22 cellular contexts compared by ENCODE assay signal in genomic region chr5:1073239-1074102, GRCh38. TPM values are rescaled to one million over a fixed set of nuclear protein-coding genes. Genes with fewer than 3 reads are reported as not detected.
DNase-seq lines count a peak whose midpoint lies in the region; ATAC-seq and TF ChIP-seq lines count a peak whose summit lies in the region.
"Had no signal": no experiment of that assay in that cellular context is flagged by ENCODE, and none has a peak within 500 bp of the region (broad histone marks: within the 10 kb centered on the region; RNA-seq: fewer than 3 reads in every experiment).

No MANE protein-coding gene starts in this region.

- H3K27ac Mint-ChIP-seq in activated naive CD4-positive, alpha-beta T cell treated with anti-CD3 and anti-CD28 coated beads, Interleukin-2, amount 10 ng/mL, durations not matched to agents 7 days and 5 days = peak overlapping the region; percentile 82
- peak overlapping the region in 1 of 2 donors; percentile 80 for H3K27ac Mint-ChIP-seq in activated naive CD4-positive, alpha-beta T cell treated with anti-CD3 and anti-CD28 coated beads, Interleukin-2, amount 50 U/mL, for 72 hours
- H3K27ac Mint-ChIP-seq in central memory CD8-positive, alpha-beta T cell (ENCODE audit: low read depth) = peak overlapping the region; percentile 38
- peak overlapping the region; percentile 89 for H3K27ac Mint-ChIP-seq in progenitor cell of endocrine pancreas
- H3K27ac Mint-ChIP-seq in CD4-positive, alpha-beta memory T cell = no peak overlapping the region
- H3K27ac Mint-ChIP-seq: CD4-positive, CD25-positive, alpha-beta regulatory T cell; nephron progenitor cell; stimulated activated naive CD8-positive, alpha-beta T cell treated with anti-CD3 and anti-CD28 coated beads, Interleukin-15, Interleukin-2, amounts not matched to agents 100 ng/mL and 50 ng/mL, for 24 hours had no signal

- H3K9me3 ChIP-seq in uterus = no peaks in the 10 kb centered on the region
- no peaks in the 10 kb centered on the region for H3K9me3 ChIP-seq in CD4-positive, alpha-beta memory T cell (ENCODE audit: control insufficient read depth in 1 of 2, low read length in 2 of 2)
- H3K9me3 ChIP-seq: body of pancreas, prostate gland, SJCRH30, transverse colon had no signal

- H3K4me1 Mint-ChIP-seq in activated naive CD4-positive, alpha-beta T cell treated with anti-CD3 and anti-CD28 coated beads, Interleukin-2, amount 10 ng/mL, durations not matched to agents 7 days and 5 days = no peaks in the 10 kb centered on the region
- H3K4me1 Mint-ChIP-seq in central memory CD8-positive, alpha-beta T cell = no peaks in the 10 kb centered on the region
- no peaks in the 10 kb centered on the region for H3K4me1 Mint-ChIP-seq in progenitor cell of endocrine pancreas (ENCODE audit: low read depth)
- peaks cover 0 to 4% (median 0%) of the 10 kb centered on the region in 4 donors for H3K4me1 Mint-ChIP-seq in CD4-positive, alpha-beta memory T cell
- H3K4me1 Mint-ChIP-seq: CD4-positive, CD25-positive, alpha-beta regulatory T cell; nephron progenitor cell had no signal

- TF ChIP-seq CTCF in progenitor cell of endocrine pancreas (IDR thresholded peaks at IDR 0.05; ENCODE audit: unreplicated experiment) (no peak), uterus (IDR thresholded peaks at IDR 0.05) (no peak), GM13977 (IDR thresholded peaks at IDR 0.05; ENCODE audit: extremely low read depth, insufficient read depth, missing control alignments) (no peak)

- no peak for TF ChIP-seq POLR2A in uterus (IDR thresholded peaks at IDR 0.05)

- no peak for ATAC-seq in activated naive CD4-positive, alpha-beta T cell treated with anti-CD3 and anti-CD28 coated beads, Interleukin-2, amount 50 U/mL, for 72 hours
- ATAC-seq in central memory CD8-positive, alpha-beta T cell (replicated peaks; ENCODE audit: extremely low read depth, poor library complexity, severe bottlenecking) = no peak
- ATAC-seq: activated T-cell treated with anti-CD3 and anti-CD28 coated beads, Interleukin-2, amount 50 U/mL, for 4 hours; body of pancreas; Panc1 had no signal

- H3K4me3 Mint-ChIP-seq in activated naive CD4-positive, alpha-beta T cell treated with anti-CD3 and anti-CD28 coated beads, Interleukin-2, amount 10 ng/mL, durations not matched to agents 7 days and 5 days = no peak overlapping the region
- H3K4me3 Mint-ChIP-seq in central memory CD8-positive, alpha-beta T cell = no peak overlapping the region
- no peak overlapping the region for H3K4me3 Mint-ChIP-seq in progenitor cell of endocrine pancreas (ENCODE audit: low read depth)
- H3K4me3 Mint-ChIP-seq in CD4-positive, alpha-beta memory T cell = peak overlapping the region in 1 of 8 donors; percentile 66
- H3K4me3 Mint-ChIP-seq: activated T-cell treated with anti-CD3 and anti-CD28 coated beads, Interleukin-2, amount 50 U/mL, for 4 hours; CD4-positive, CD25-positive, alpha-beta regulatory T cell; nephron progenitor cell; stimulated activated naive CD8-positive, alpha-beta T cell treated with anti-CD3 and anti-CD28 coated beads, Interleukin-15, Interleukin-2, amounts not matched to agents 100 ng/mL and 50 ng/mL, for 24 hours had no signal

- no peaks in the 10 kb centered on the region for H3K27me3 Mint-ChIP-seq in activated naive CD4-positive, alpha-beta T cell treated with anti-CD3 and anti-CD28 coated beads, Interleukin-2, amount 10 ng/mL, durations not matched to agents 7 days and 5 days
- H3K27me3 Mint-ChIP-seq in central memory CD8-positive, alpha-beta T cell = no peaks in the 10 kb centered on the region
- no peaks in the 10 kb centered on the region for H3K27me3 Mint-ChIP-seq in progenitor cell of endocrine pancreas
- no peaks in the 10 kb centered on the region for H3K27me3 Mint-ChIP-seq in CD4-positive, alpha-beta memory T cell
- H3K27me3 Mint-ChIP-seq: CD4-positive, CD25-positive, alpha-beta regulatory T cell; stimulated activated naive CD8-positive, alpha-beta T cell treated with anti-CD3 and anti-CD28 coated beads, Interleukin-15, Interleukin-2, amounts not matched to agents 100 ng/mL and 50 ng/mL, for 24 hours had no signal

- intact Hi-C loops in uterus (cut with DNase I; ENCODE audit: low total_unique reads) = no loop called here
- intact Hi-C loops in CD4-positive, alpha-beta memory T cell (cut with micrococcal nuclease) = no loop called here

- in situ Hi-C loops in GM13977 (cut with MboI; ENCODE audit: low pct_unique_long_range_greater_than_20kb, low sequenced_read_pairs, unreplicated experiment) = no loop called here

- CTCF ChIA-PET in activated naive CD4-positive, alpha-beta T cell treated with anti-CD3 and anti-CD28 coated beads, Interleukin-2, amount 10 ng/mL, durations not matched to agents 7 days and 5 days (lab: Charles Lee) = no interaction called here
- CTCF ChIA-PET in CD4-positive, alpha-beta memory T cell (lab: Charles Lee; ENCODE audit: partially characterized antibody) = no interaction called here

- H3K36me3 Mint-ChIP-seq in activated naive CD4-positive, alpha-beta T cell treated with anti-CD3 and anti-CD28 coated beads, Interleukin-2, amount 10 ng/mL, durations not matched to agents 7 days and 5 days = peaks cover 15% of the 10 kb centered on the region
- no peaks in the 10 kb centered on the region for H3K36me3 Mint-ChIP-seq in activated naive CD4-positive, alpha-beta T cell treated with anti-CD3 and anti-CD28 coated beads, Interleukin-2, amount 50 U/mL, for 72 hours
- peaks cover 12% of the 10 kb centered on the region for H3K36me3 Mint-ChIP-seq in central memory CD8-positive, alpha-beta T cell (ENCODE audit: insufficient read depth)
- peaks cover 2% of the 10 kb centered on the region for H3K36me3 Mint-ChIP-seq in progenitor cell of endocrine pancreas (ENCODE audit: insufficient read depth)
- peaks cover 8 to 9% of the 10 kb centered on the region in 2 donors for H3K36me3 Mint-ChIP-seq in CD4-positive, alpha-beta memory T cell

- no peak overlapping the region for H3K27ac ChIP-seq in uterus
- no peak overlapping the region for H3K27ac ChIP-seq in CD4-positive, alpha-beta memory T cell (ENCODE audit: low read depth, low read length)
- H3K27ac ChIP-seq: body of pancreas, prostate gland, SJCRH30, transverse colon had no signal

- H3K9me3 Mint-ChIP-seq in activated naive CD4-positive, alpha-beta T cell treated with anti-CD3 and anti-CD28 coated beads, Interleukin-2, amount 10 ng/mL, durations not matched to agents 7 days and 5 days = no peaks in the 10 kb centered on the region
- no peaks in the 10 kb centered on the region for H3K9me3 Mint-ChIP-seq in activated naive CD4-positive, alpha-beta T cell treated with anti-CD3 and anti-CD28 coated beads, Interleukin-2, amount 50 U/mL, for 72 hours
- no peaks in the 10 kb centered on the region for H3K9me3 Mint-ChIP-seq in central memory CD8-positive, alpha-beta T cell
- H3K9me3 Mint-ChIP-seq in progenitor cell of endocrine pancreas (ENCODE audit: low read depth) = no peaks in the 10 kb centered on the region
- no peaks in the 10 kb centered on the region for H3K9me3 Mint-ChIP-seq in CD4-positive, alpha-beta memory T cell
- H3K9me3 Mint-ChIP-seq: activated T-cell treated with anti-CD3 and anti-CD28 coated beads, Interleukin-2, amount 50 U/mL, for 4 hours; CD4-positive, CD25-positive, alpha-beta regulatory T cell; nephron progenitor cell; stimulated activated naive CD8-positive, alpha-beta T cell treated with anti-CD3 and anti-CD28 coated beads, Interleukin-15, Interleukin-2, amounts not matched to agents 100 ng/mL and 50 ng/mL, for 24 hours had no signal

- DNase-seq in activated naive CD4-positive, alpha-beta T cell treated with anti-CD3 and anti-CD28 coated beads, Interleukin-2, amount 10 ng/mL, durations not matched to agents 7 days and 5 days = no peak
- no peak for DNase-seq in activated naive CD4-positive, alpha-beta T cell treated with anti-CD3 and anti-CD28 coated beads, Interleukin-2, amount 50 U/mL, for 72 hours (ENCODE audit: low spot score in 2 of 2)
- peak; percentile 93 for DNase-seq in NCI-H2171 (lab: John Stamatoyannopoulos, UW)
- DNase-seq in central memory CD8-positive, alpha-beta T cell (ENCODE audit: low spot score in 2 of 2) = no peak
- DNase-seq in progenitor cell of endocrine pancreas (ENCODE audit: low spot score, unreplicated experiment) = no peak
- no peak for DNase-seq in uterus
- DNase-seq in GM13977 (ENCODE audit: low spot score) = no peak
- DNase-seq in CD4-positive, alpha-beta memory T cell = no peak
- DNase-seq: activated T-cell treated with anti-CD3 and anti-CD28 coated beads, Interleukin-2, amount 50 U/mL, for 4 hours; body of pancreas; CD4-positive, CD25-positive, alpha-beta regulatory T cell; DMS79; H7; NCI-H1436; NCI-H2227 treated with DMSO at 0.1 percent for 48 hours; nephron progenitor cell; SJCRH30; stimulated activated CD4-positive, alpha-beta T cell treated with anti-CD3 and anti-CD28 coated beads, Interleukin-2, amount 100 ng/mL, for 48 hours; transverse colon had no signal

- no peaks in the 10 kb centered on the region for H3K27me3 ChIP-seq in uterus
- no peaks in the 10 kb centered on the region for H3K27me3 ChIP-seq in CD4-positive, alpha-beta memory T cell (ENCODE audit: insufficient read depth, low read length)
- H3K27me3 ChIP-seq: body of pancreas, SJCRH30, transverse colon had no signal

- POLR2A ChIA-PET in CD4-positive, alpha-beta memory T cell (lab: Charles Lee; ENCODE audit: partially characterized antibody) = no interaction called here

- H3K36me3 ChIP-seq in uterus = no peaks in the 10 kb centered on the region
- H3K36me3 ChIP-seq in CD4-positive, alpha-beta memory T cell (ENCODE audit: insufficient read depth, low read length) = no peaks in the 10 kb centered on the region
- H3K36me3 ChIP-seq: SJCRH30 had no signal

- no peaks in the 10 kb centered on the region for H3K4me1 ChIP-seq in uterus
- no peaks in the 10 kb centered on the region for H3K4me1 ChIP-seq in CD4-positive, alpha-beta memory T cell (ENCODE audit: insufficient read depth, low read length)
- H3K4me1 ChIP-seq: body of pancreas, prostate gland, SJCRH30, transverse colon had no signal

- no peak overlapping the region for H3K4me3 ChIP-seq in uterus
- H3K4me3 ChIP-seq in CD4-positive, alpha-beta memory T cell (ENCODE audit: low read length in 2 of 2) = no peak overlapping the region
- H3K4me3 ChIP-seq: body of pancreas, prostate gland, SJCRH30, transverse colon had no signal

RNA-seq across cellular contexts. Expression of gene SLC12A7, which starts 38.4 kb away (rescaled TPM):
- total RNA-seq in activated naive CD4-positive, alpha-beta T cell treated with anti-CD3 and anti-CD28 coated beads, Interleukin-2, amount 50 U/mL, for 72 hours = 10 to 100 TPM; 19.5 to 74.7 TPM
- total RNA-seq in progenitor cell of endocrine pancreas = 76.3 and 80.8 TPM in 2 replicates
- 10 to 100 TPM in 3 of 4 donors, 1 to 10 TPM in 1; 4.6 to 49.8 (median 15.8) TPM for total RNA-seq in uterus
- total RNA-seq in CD4-positive, alpha-beta memory T cell = 10 to 100 TPM; 30.6 to 32.9 TPM
- polyA plus RNA-seq in CD4-positive, alpha-beta memory T cell = 10 to 100 TPM; 11.7 to 22.3 TPM

Comparison
In these comparisons a context has a peak if more than half of its experiments do, and no peak if none do; other contexts are left out.
1. H3K27ac Mint-ChIP-seq: peak in activated naive CD4-positive, alpha-beta T cell treated with anti-CD3 and anti-CD28 coated beads, Interleukin-2, amount 10 ng/mL, durations not matched to agents 7 days and 5 days (single experiment), central memory CD8-positive, alpha-beta T cell (single experiment) and progenitor cell of endocrine pancreas (single experiment); none in CD4-positive, alpha-beta memory T cell (0 of 7).